1 cellular context compared by ENCODE assay signal in genomic region chr1:84505167-84506001, GRCh38.
TF ChIP-seq lines count a peak whose summit lies in the region.

No MANE protein-coding gene starts in this region.

TF ChIP-seq in HepG2, 621 proteins besides CTCF, POLR2A, EP300 and RAD21 (continued from another document and continues in another):
- TF ChIP-seq ZMAT3 (CRISPR knock-in tag; conservative IDR thresholded peaks at IDR 0.05) (0 out of 2 replicates have a peak, but pooled peaks have one; percentile 22), ZNF782 (CRISPR knock-in tag; IDR thresholded peaks at IDR 0.05; ENCODE audit: borderline replicate concordance) (0 out of 2 replicates have a peak, but pooled peaks have one; percentile 39), FOXA3 (CRISPR knock-in tag; IDR thresholded peaks at IDR 0.05) (peak; percentile 69), SOX13 (IDR thresholded peaks at IDR 0.05) (no peak), SOX13 (CRISPR knock-in tag; conservative IDR thresholded peaks at IDR 0.05 in 1 of 2, IDR thresholded peaks at IDR 0.05 in 1 of 2) (peak in 1 of 2 experiments; percentile 79; a peak in 2 of 4 replicates), REST (IDR thresholded peaks at IDR 0.05; ENCODE audit: borderline replicate concordance in 1 of 2, low read depth in 1 of 2, low read length in 2 of 2) (peak in 1 of 2 experiments; percentile 14; a peak in 1 of 4 replicates), HDAC1 (CRISPR knock-in tag; IDR thresholded peaks at IDR 0.05) (peak; percentile 47), PPARG (CRISPR knock-in tag; conservative IDR thresholded peaks at IDR 0.05) (peak; percentile 88), FOXO4 (CRISPR knock-in tag; conservative IDR thresholded peaks at IDR 0.05) (no peak), ISX (CRISPR knock-in tag; conservative IDR thresholded peaks at IDR 0.05) (peak; percentile 65; the same call in 1 of the 2 replicates), ERF (CRISPR knock-in tag; IDR thresholded peaks at IDR 0.05) (0 out of 2 replicates have a peak, but pooled peaks have one; percentile 18), PAF1 (CRISPR knock-in tag; IDR thresholded peaks at IDR 0.05) (peak; percentile 96), ZNF451 (CRISPR knock-in tag; IDR thresholded peaks at IDR 0.05) (no peak), ARNTL (CRISPR knock-in tag; IDR thresholded peaks at IDR 0.05) (no peak; the same call in 1 of the 2 replicates), RFXAP (CRISPR knock-in tag; IDR thresholded peaks at IDR 0.05; ENCODE audit: borderline replicate concordance) (no peak), ZNF362 (CRISPR knock-in tag; IDR thresholded peaks at IDR 0.05; ENCODE audit: borderline replicate concordance) (0 out of 2 replicates have a peak, but pooled peaks have one; percentile 38), SCMH1 (CRISPR knock-in tag; IDR thresholded peaks at IDR 0.05; ENCODE audit: borderline replicate concordance) (no peak), SAP130 (CRISPR knock-in tag; IDR thresholded peaks at IDR 0.05; ENCODE audit: low read depth) (peak; percentile 83), ISL2 (CRISPR knock-in tag; IDR thresholded peaks at IDR 0.05) (0 out of 2 replicates have a peak, but pooled peaks have one; percentile 53), ZNF691 (CRISPR knock-in tag; IDR thresholded peaks at IDR 0.05; ENCODE audit: borderline replicate concordance, low read depth) (peak; percentile 60; the same call in 1 of the 2 replicates), FOSL1 (CRISPR knock-in tag; IDR thresholded peaks at IDR 0.05; ENCODE audit: borderline replicate concordance) (no peak), MYC (CRISPR knock-in tag; IDR thresholded peaks at IDR 0.05; ENCODE audit: borderline replicate concordance) (no peak), ZNF878 (CRISPR knock-in tag; IDR thresholded peaks at IDR 0.05) (peak; percentile 79; the same call in 1 of the 2 replicates), AGO2 (optimal IDR thresholded peaks at IDR 0.05; ENCODE audit: low read depth, low read length) (peak; percentile 76), CREB1 (IDR thresholded peaks at IDR 0.05) (no peak), CREB1 (CRISPR knock-in tag; IDR thresholded peaks at IDR 0.05) (peak; percentile 83), AFF4 (CRISPR knock-in tag; IDR thresholded peaks at IDR 0.05) (0 out of 2 replicates have a peak, but pooled peaks have one; percentile 81), MBD4 (IDR thresholded peaks at IDR 0.05; ENCODE audit: borderline replicate concordance, low read length) (0 out of 2 replicates have a peak, but pooled peaks have one; percentile 28), BRD4 (CRISPR knock-in tag; IDR thresholded peaks at IDR 0.05) (0 out of 2 replicates have a peak, but pooled peaks have one; percentile 53), ARID5B (CRISPR knock-in tag; IDR thresholded peaks at IDR 0.05) (peak; percentile 89), GABPA (IDR thresholded peaks at IDR 0.05; ENCODE audit: low read depth, low read length) (no peak), GABPA (CRISPR knock-in tag; IDR thresholded peaks at IDR 0.05; ENCODE audit: low read depth) (peak; percentile 51; the same call in 1 of the 2 replicates), HMG20A (CRISPR knock-in tag; IDR thresholded peaks at IDR 0.05; ENCODE audit: borderline replicate concordance) (peak; percentile 58; the same call in 1 of the 2 replicates), NR2C2 (CRISPR knock-in tag; IDR thresholded peaks at IDR 0.05; ENCODE audit: borderline replicate concordance) (peak; percentile 52; the same call in 1 of the 2 replicates), NCOR1 (IDR thresholded peaks at IDR 0.05; ENCODE audit: borderline replicate concordance, low read length) (peak; percentile 61; the same call in 1 of the 2 replicates), TCF7 (IDR thresholded peaks at IDR 0.05; ENCODE audit: low read depth) (peak; percentile 27; the same call in 1 of the 2 replicates), THRA (CRISPR knock-in tag; IDR thresholded peaks at IDR 0.05; ENCODE audit: borderline replicate concordance) (0 out of 2 replicates have a peak, but pooled peaks have one; percentile 18), ELF3 (CRISPR knock-in tag; IDR thresholded peaks at IDR 0.05) (peak; percentile 43; the same call in 1 of the 2 replicates), MEF2D (CRISPR knock-in tag; IDR thresholded peaks at IDR 0.05) (0 out of 2 replicates have a peak, but pooled peaks have one; percentile 28), MLX (CRISPR knock-in tag; IDR thresholded peaks at IDR 0.05) (no peak), TEF (CRISPR knock-in tag; IDR thresholded peaks at IDR 0.05) (peak; percentile 82; the same call in 1 of the 2 replicates)
